Comparison of ENCODE assay signal across 10 cellular contexts in the genomic region with DNA sequence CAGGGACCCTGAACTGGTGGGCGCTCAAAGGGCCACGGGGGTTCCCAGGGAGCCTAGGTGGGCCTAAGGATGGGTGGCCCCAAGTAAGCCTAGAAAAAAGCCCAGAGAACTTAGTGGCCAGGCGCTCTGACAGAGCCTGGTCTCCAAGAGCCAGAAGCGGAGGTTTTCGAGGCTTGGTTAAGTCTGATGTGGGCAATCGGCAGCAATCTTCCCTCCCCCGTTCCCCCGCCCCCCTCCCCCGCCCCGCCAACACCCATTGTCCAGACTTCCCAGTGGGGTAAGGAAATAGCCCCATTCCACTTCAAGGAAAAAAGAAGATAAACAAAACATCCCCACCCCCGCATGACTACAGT. TPM values are rescaled to one million over a fixed set of nuclear protein-coding genes. Genes with fewer than 3 reads are reported as not detected.
DNase-seq lines count a peak whose midpoint lies in the region; ATAC-seq, FAIRE-seq and TF ChIP-seq lines count a peak whose summit lies in the region.
"Had no signal": no experiment of that assay in that cellular context is flagged by ENCODE, and none has a peak within 500 bp of the region (broad histone marks: within the 10 kb centered on the region; RNA-seq: fewer than 3 reads in every experiment).

No MANE protein-coding gene starts in this region.

- in situ Hi-C loops in IMR-90 (cut with MboI; ENCODE audit: low sequenced_read_pairs): no loop called here

- H3K4me3 Mint-ChIP-seq in CD8-positive, alpha-beta memory T cell: peak overlapping the region; percentile 95 to 100 (median 99)

- DNase-seq in CD8-positive, alpha-beta memory T cell: no peak
- DNase-seq in IMR-90 (no peak), H1 (ENCODE audit: low read depth in 1 of 2, low spot score in 2 of 2) (no peak), neuronal stem cell (ENCODE audit: low spot score) (no peak), NCI-H446 (lab: John Stamatoyannopoulos, UW) (no peak), HPDE6-E6E7 (ENCODE audit: extremely low spot score) (no peak), DMS114 treated with DMSO at 0.1 percent for 48 hours (lab: John Stamatoyannopoulos, UW; ENCODE audit: unreplicated experiment) (no peak)
- DNase-seq: DMS 273 treated with DMSO at 0.1 percent for 48 hours, dorsolateral prefrontal cortex had no signal

- H2BK120ac ChIP-seq in IMR-90 (ENCODE audit: low read depth, low read length) (no peak overlapping the region), H1 (replicated peaks; ENCODE audit: low read depth, low read length) (no peak overlapping the region), neuronal stem cell (ENCODE audit: low read depth, low read length) (no peak overlapping the region)

- no peak overlapping the region; the same call in 1 of the 2 replicates for H3K23ac ChIP-seq in IMR-90 (ENCODE audit: low read depth, low read length)
- H3K23ac ChIP-seq in H1 (ENCODE audit: insufficient read length): no peak overlapping the region
- H3K23ac ChIP-seq in neuronal stem cell (ENCODE audit: low read depth, low read length, poor library complexity): peak overlapping the region; percentile 20

- no peaks in the 10 kb centered on the region for H3K9me1 ChIP-seq in IMR-90 (ENCODE audit: insufficient read depth, low read length)

- no peaks in the 10 kb centered on the region for H3K79me2 ChIP-seq in H1 (ENCODE audit: control insufficient read depth in 1 of 2, insufficient read depth in 2 of 2, low read length in 2 of 2)

- H3K9ac ChIP-seq in IMR-90 (ENCODE audit: low read depth, low read length) (no peak overlapping the region), H1 (replicated peaks in 1 of 4; ENCODE audit: extremely low read depth in 1 of 4, low read depth in 3 of 4, low read length in 3 of 4) (no peak overlapping the region), neuronal stem cell (ENCODE audit: low read depth, low read length, poor library complexity) (no peak overlapping the region)

- H3K4me2 ChIP-seq in IMR-90 (ENCODE audit: low read depth, low read length) (no peak overlapping the region; the same call in 1 of the 2 replicates), H1 (ENCODE audit: insufficient read depth in 1 of 2, low read depth in 2 of 2, low read length in 2 of 2) (peak overlapping the region; percentile 77 to 81), neuronal stem cell (ENCODE audit: insufficient read depth, low read length, poor library complexity, severe bottlenecking) (peak overlapping the region; percentile 46)

- peaks cover 6% of the 10 kb centered on the region for H3K36me3 ChIP-seq in CD8-positive, alpha-beta memory T cell (ENCODE audit: insufficient read depth, low read length)
- H3K36me3 ChIP-seq in IMR-90 (ENCODE audit: control insufficient read depth, insufficient read depth, low read length) (no peaks in the 10 kb centered on the region), H1 (ENCODE audit: control insufficient read depth in 2 of 4, insufficient read depth in 4 of 4, low read length in 3 of 4) (no peaks in the 10 kb centered on the region), neuronal stem cell (replicated peaks in 1 of 2; ENCODE audit: control insufficient read depth in 2 of 2, insufficient read depth in 2 of 2, low read length in 2 of 2) (no peaks in the 10 kb centered on the region)

- no peaks in the 10 kb centered on the region for H3K9me3 Mint-ChIP-seq in CD8-positive, alpha-beta memory T cell
- H3K9me3 Mint-ChIP-seq: activated naive CD4-positive, alpha-beta T cell treated with anti-CD3 and anti-CD28 coated beads, Interleukin-2, amount 50 U/mL, for 72 hours had no signal

- FAIRE-seq in H1 (lab: Jason Lieb, UNC): no peak

- no peak overlapping the region for H4K8ac ChIP-seq in IMR-90 (ENCODE audit: low read depth in 2 of 2, low read length in 2 of 2)
- no peak overlapping the region for H4K8ac ChIP-seq in H1 (ENCODE audit: extremely low read depth, insufficient read depth, low read length)
- H4K8ac ChIP-seq in neuronal stem cell (ENCODE audit: low read depth, low read length): no peak overlapping the region

- TF ChIP-seq RAD21 in IMR-90 (IDR thresholded peaks at IDR 0.05; ENCODE audit: low read length) (no peak), H1 (IDR thresholded peaks at IDR 0.05 in 1 of 2, conservative IDR thresholded peaks at IDR 0.05 in 1 of 2; ENCODE audit: low read depth in 2 of 2, low read length in 2 of 2) (no peak)

- H2AK5ac ChIP-seq in IMR-90 (ENCODE audit: low read depth, low read length): no peak overlapping the region
- H2AK5ac ChIP-seq in H1 (ENCODE audit: low read depth, low read length): no peak overlapping the region
- no peak overlapping the region for H2AK5ac ChIP-seq in neuronal stem cell (ENCODE audit: low read depth, low read length)

- H3K14ac ChIP-seq in IMR-90 (replicated peaks; ENCODE audit: low read depth, low read length) (no peak overlapping the region), H1 (ENCODE audit: insufficient read length) (no peak overlapping the region), neuronal stem cell (ENCODE audit: low read length) (no peak overlapping the region)

- H2BK20ac ChIP-seq in IMR-90 (ENCODE audit: low read depth, low read length) (no peak overlapping the region), H1 (ENCODE audit: low read length) (no peak overlapping the region)

- H4K91ac ChIP-seq in IMR-90 (ENCODE audit: insufficient read depth, low read depth, low read length): no peak overlapping the region
- no peak overlapping the region for H4K91ac ChIP-seq in H1 (replicated peaks; ENCODE audit: insufficient read length, low read length)
- H4K91ac ChIP-seq in neuronal stem cell (ENCODE audit: low read depth, low read length, poor library complexity): no peak overlapping the region

- peak overlapping the region; percentile 84 for H3K4me3 ChIP-seq in CD8-positive, alpha-beta memory T cell (ENCODE audit: low read length)
- H3K4me3 ChIP-seq in IMR-90 (ENCODE audit: insufficient read depth, low read depth, low read length) (no peak overlapping the region), H1 (ENCODE audit: extremely low read depth in 1 of 4, insufficient read depth in 2 of 4, low read depth in 3 of 4, low read length in 4 of 4) (peak overlapping the region in 3 of 4 experiments; percentile 0 to 57 (median 21); a peak in 4 of 8 replicates), neuronal stem cell (ENCODE audit: low read length in 2 of 2) (no peak overlapping the region)

- peaks cover 5% of the 10 kb centered on the region; the same call in 1 of the 2 replicates for H3K23me2 ChIP-seq in H1 (ENCODE audit: low read depth, low read length)

- H2BK12ac ChIP-seq in H1 (ENCODE audit: low read depth, low read length) (no peak overlapping the region), neuronal stem cell (ENCODE audit: low read length) (no peak overlapping the region)

- TF ChIP-seq CTCF in IMR-90 (conservative IDR thresholded peaks at IDR 0.05; ENCODE audit: low read depth, low read length) (no peak), H1 (IDR thresholded peaks at IDR 0.05; ENCODE audit: control extremely low read depth in 1 of 3, insufficient read depth in 1 of 3, low read depth in 1 of 3, low read length in 3 of 3) (no peak)

- CTCF ChIA-PET in CD8-positive, alpha-beta memory T cell (lab: Charles Lee): interaction anchor here (0.8 to 3.4 kb wide), 9 partner anchors 8 to 633 kb away, joined by 3 to 20 read pairs (median 4); partner anchors contain the start of genes AZI2 and ZCWPW2
- CTCF ChIA-PET in IMR-90 (lab: Yijun Ruan, JAX) (no interaction called here), H1 (lab: Charles Lee; ENCODE audit: partially characterized antibody) (interaction anchor here (0.7 to 2.2 kb wide), 5 partner anchors 8 to 613 kb away, joined by 3 to 14 read pairs (median 3); no protein-coding TSS in a partner anchor)

- H3K27ac ChIP-seq in CD8-positive, alpha-beta memory T cell (ENCODE audit: low read depth, low read length): peak overlapping the region; percentile 72
- H3K27ac ChIP-seq in IMR-90 (ENCODE audit: insufficient read depth, low read length): no peak overlapping the region
- no peak overlapping the region for H3K27ac ChIP-seq in H1 (ENCODE audit: low read depth, low read length)
- H3K27ac ChIP-seq in neuronal stem cell (replicated peaks; ENCODE audit: low read length): no peak overlapping the region
- H3K27ac ChIP-seq: dorsolateral prefrontal cortex had no signal

- H3K36me3 Mint-ChIP-seq in CD8-positive, alpha-beta memory T cell: peaks cover 18 to 77% (median 20%) of the 10 kb centered on the region in 3 donors

- no peaks in the 10 kb centered on the region for H3K9me3 ChIP-seq in CD8-positive, alpha-beta memory T cell (ENCODE audit: low read length)
- no peaks in the 10 kb centered on the region for H3K9me3 ChIP-seq in IMR-90 (ENCODE audit: control insufficient read depth, insufficient read depth, low read length)
- no peaks in the 10 kb centered on the region for H3K9me3 ChIP-seq in H1 (ENCODE audit: insufficient read depth in 2 of 2, low read depth in 1 of 2, low read length in 1 of 2)
- peaks cover 0 to 3% of the 10 kb centered on the region in 2 donors for H3K9me3 ChIP-seq in neuronal stem cell (replicated peaks in 1 of 2; ENCODE audit: control insufficient read depth in 2 of 2, insufficient read depth in 1 of 2, low read depth in 1 of 2, low read length in 2 of 2)

- H3K27ac Mint-ChIP-seq in CD8-positive, alpha-beta memory T cell: peak overlapping the region; percentile 69 to 99 (median 96)
- H3K27ac Mint-ChIP-seq: activated naive CD4-positive, alpha-beta T cell treated with anti-CD3 and anti-CD28 coated beads, Interleukin-2, amount 50 U/mL, for 72 hours had no signal

- H4K20me1 ChIP-seq in IMR-90 (ENCODE audit: insufficient read depth, low read length) (no peaks in the 10 kb centered on the region), H1 (replicated peaks in 1 of 2; ENCODE audit: control insufficient read depth in 1 of 2, insufficient read depth in 2 of 2, low read length in 2 of 2) (peaks cover 7 to 15% of the 10 kb centered on the region in 2 experiments)

- dilution Hi-C loops in IMR-90 (cut with HindIII; ENCODE audit: low sequenced_read_pairs, unreplicated experiment): no loop called here

- POLR2A ChIA-PET in CD8-positive, alpha-beta memory T cell (lab: Charles Lee): interaction anchor here (1.1 to 1.3 kb wide), 2 partner anchors 503 to 577 kb away, joined by 4 to 18 read pairs; no protein-coding TSS in a partner anchor
- POLR2A ChIA-PET in IMR-90 (lab: Charles Lee; ENCODE audit: unreplicated experiment) (no interaction called here), H1 (lab: Charles Lee; ENCODE audit: partially characterized antibody) (interaction anchor here (1.1 kb wide), 1 partner anchor 12 kb away, joined by 3 read pairs; no protein-coding TSS in a partner anchor)

- no peaks in the 10 kb centered on the region for H3K27me3 ChIP-seq in CD8-positive, alpha-beta memory T cell (ENCODE audit: insufficient read depth, low read length, poor library complexity, severe bottlenecking)
- peaks cover 73% of the 10 kb centered on the region for H3K27me3 ChIP-seq in IMR-90 (ENCODE audit: control insufficient read depth, insufficient read depth, low read length)
- H3K27me3 ChIP-seq in H1 (replicated peaks in 1 of 4; ENCODE audit: control insufficient read depth in 3 of 4, extremely low read depth in 1 of 4, insufficient read depth in 3 of 4, low read length in 3 of 4): peaks cover 74 to 92% (median 84%) of the 10 kb centered on the region in 4 experiments
- peaks cover 42 to 83% (median 78%) of the 10 kb centered on the region in 3 experiments for H3K27me3 ChIP-seq in neuronal stem cell (ENCODE audit: control insufficient read depth in 3 of 3, insufficient read depth in 3 of 3, low read depth in 1 of 3, low read length in 3 of 3)

- H2BK5ac ChIP-seq in IMR-90 (ENCODE audit: low read depth, low read length, poor library complexity, severe bottlenecking): no peak overlapping the region
- no peak overlapping the region for H2BK5ac ChIP-seq in H1 (ENCODE audit: low read depth, low read length)
- H2BK5ac ChIP-seq in neuronal stem cell (ENCODE audit: low read length): no peak overlapping the region

- no TSS peak for BruUV-seq in IMR-90 (replicated peaks; lab: Mats Ljungman, UMichigan)

- TF ChIP-seq POLR2A in IMR-90 (IDR thresholded peaks at IDR 0.05; ENCODE audit: low read depth, low read length) (no peak), H1 (IDR thresholded peaks at IDR 0.05; ENCODE audit: control extremely low read depth in 1 of 2, low read depth in 2 of 2, low read length in 2 of 2) (no peak)

- H4K5ac ChIP-seq in IMR-90 (ENCODE audit: low read depth, low read length) (no peak overlapping the region), H1 (ENCODE audit: insufficient read length, low read depth, low read length) (no peak overlapping the region)

- no peak for ATAC-seq in IMR-90 (ENCODE audit: low read depth)
- ATAC-seq: activated naive CD4-positive, alpha-beta T cell treated with anti-CD3 and anti-CD28 coated beads, Interleukin-2, amount 50 U/mL, for 72 hours had no signal

- H2AK9ac ChIP-seq in IMR-90 (replicated peaks; ENCODE audit: low read depth, low read length, poor library complexity): no peak overlapping the region

- H2AFZ ChIP-seq in IMR-90 (replicated peaks; ENCODE audit: low read length, poor library complexity): peak overlapping the region; percentile 71
- no peak overlapping the region for H2AFZ ChIP-seq in H1 (ENCODE audit: low read length)
- H2AFZ ChIP-seq in neuronal stem cell (ENCODE audit: low read length): peak overlapping the region; percentile 61

- intact Hi-C loops in IMR-90 (cut with micrococcal nuclease): no loop called here

- H2BK15ac ChIP-seq in IMR-90 (ENCODE audit: low read depth, low read length) (no peak overlapping the region), H1 (ENCODE audit: low read length) (no peak overlapping the region), neuronal stem cell (ENCODE audit: low read length) (no peak overlapping the region)

- H3K56ac ChIP-seq in IMR-90 (ENCODE audit: extremely low read depth, insufficient read depth, low read length) (no peak overlapping the region), H1 (replicated peaks; ENCODE audit: insufficient read length, low read depth, low read length) (no peak overlapping the region)

- peaks cover 17% of the 10 kb centered on the region for H3K4me1 ChIP-seq in CD8-positive, alpha-beta memory T cell (ENCODE audit: insufficient read depth, low read length)
- H3K4me1 ChIP-seq in IMR-90 (ENCODE audit: control insufficient read depth, insufficient read depth, low read length) (peaks cover 6% of the 10 kb centered on the region; the same call in 1 of the 2 replicates), H1 (replicated peaks in 1 of 4; ENCODE audit: control insufficient read depth in 3 of 4, insufficient read depth in 4 of 4, low read length in 3 of 4) (peaks cover 9 to 29% (median 24%) of the 10 kb centered on the region in 4 experiments), neuronal stem cell (ENCODE audit: control insufficient read depth in 2 of 2, insufficient read depth in 1 of 2, low read depth in 1 of 2, low read length in 2 of 2) (peaks cover 12% of the 10 kb centered on the region in 2 donors)

- H3K4me1 Mint-ChIP-seq in CD8-positive, alpha-beta memory T cell: peaks cover 48 to 73% (median 53%) of the 10 kb centered on the region in 3 donors

- H3K79me1 ChIP-seq in IMR-90 (ENCODE audit: low read depth in 1 of 2, low read length in 2 of 2): no peaks in the 10 kb centered on the region
- H3K79me1 ChIP-seq in H1 (ENCODE audit: low read depth, low read length): no peaks in the 10 kb centered on the region
- no peaks in the 10 kb centered on the region for H3K79me1 ChIP-seq in neuronal stem cell (ENCODE audit: low read depth, low read length)

- peaks cover 3 to 5% of the 10 kb centered on the region in 2 donors for H3K27me3 Mint-ChIP-seq in CD8-positive, alpha-beta memory T cell

- WGBS in IMR-90 (ENCODE audit: extremely low coverage in 2 of 2, insufficient read length in 1 of 2), 2 experiments: 0% methylated on average over 1 of the region's 11 CpGs; no CpG with 5 or more reads in 1 of the 2 experiments
- 0% methylated on average over 4 of the region's 11 CpGs; no CpG with 5 or more reads in 1 of the 2 experiments for WGBS in H1 (ENCODE audit: extremely low coverage in 1 of 2, insufficient coverage in 1 of 2, insufficient read length in 1 of 2, insufficient replicate concordance in 2 of 2, low coverage in 1 of 2, low lambda C conversion rate in 2 of 2, missing lambda C conversion rate in 1 of 2), 2 experiments
- WGBS in neuronal stem cell (ENCODE audit: extremely low coverage in 2 of 2, insufficient read length in 2 of 2, insufficient replicate concordance in 1 of 2), 2 donors: no CpG with 5 or more reads among the region's 11 CpGs

- H3K4ac ChIP-seq in IMR-90 (ENCODE audit: low read depth, low read length) (no peak overlapping the region), H1 (replicated peaks; ENCODE audit: insufficient read length, low read depth, low read length) (no peak overlapping the region), neuronal stem cell (ENCODE audit: low read length) (no peak overlapping the region)

- H3K18ac ChIP-seq in IMR-90 (ENCODE audit: low read depth, low read length): no peak overlapping the region
- no peak overlapping the region for H3K18ac ChIP-seq in H1 (ENCODE audit: extremely low read depth, low read length)
- H3K18ac ChIP-seq in neuronal stem cell (ENCODE audit: low read length): peak overlapping the region; percentile 44

- TF ChIP-seq EP300 in H1 (IDR thresholded peaks at IDR 0.05; ENCODE audit: borderline replicate concordance in 1 of 2, low read depth in 2 of 2, low read length in 2 of 2): no peak

RNA-seq across cellular contexts. Expression of gene EOMES, which starts 6.7 kb away (rescaled TPM):
- 10 to 100 TPM; 37.1 to 37.2 TPM for total RNA-seq in CD8-positive, alpha-beta memory T cell
- polyA plus RNA-seq in CD8-positive, alpha-beta memory T cell: 188 TPM
- not detected in 2 replicates for total RNA-seq in IMR-90 (2012; rRNA removed)
- not detected in 2 replicates for polyA plus RNA-seq in IMR-90 (2012; rRNA removed)
- polyA plus RNA-seq in IMR-90 (2012; cell fraction: cytosol; rRNA removed): not detected in 2 replicates
- not detected in 2 replicates for polyA plus RNA-seq in IMR-90 (2012; cell fraction: nucleus; rRNA removed; ENCODE audit: low replicate concordance)
- total RNA-seq in H1 (2021; fragmentation: NEBNext Ultra II Directional; extraction: Animal tissue kit (Norgen Biotek cat#: 25700)): 0.47 and 0.50 TPM in 2 replicates
- polyA plus RNA-seq in H1 (2011; rRNA removed): 0.09 TPM in 2 replicates
- 0.13 TPM for polyA plus RNA-seq in H1 (2011; cell fraction: cytosol; rRNA removed)
- polyA plus RNA-seq in H1 (2011; cell fraction: nucleus; rRNA removed): 0.11 TPM
- 0.18 to 0.91 TPM (median 0.46 TPM) in 4 replicates for polyA plus RNA-seq in H1 (2012, experiment 1 of 2)
- polyA plus RNA-seq in H1 (2012, experiment 2 of 2): 0.73 TPM
- polyA plus RNA-seq in H1 (2013, experiment 1 of 2): 0.26 TPM
- polyA plus RNA-seq in H1 (2013, experiment 2 of 2): 0.18 TPM
- polyA minus RNA-seq in H1 (2011; rRNA and poly(A)+ RNA removed): 0.25 and 0.37 TPM in 2 replicates
- not detected for polyA minus RNA-seq in H1 (2011; cell fraction: cytosol; rRNA and poly(A)+ RNA removed)
- polyA minus RNA-seq in H1 (2011; cell fraction: nucleus; rRNA and poly(A)+ RNA removed): 0.40 TPM
- polyA plus RNA-seq in neuronal stem cell (2013, experiment 1 of 2): 0.06 TPM
- polyA plus RNA-seq in neuronal stem cell (2013, experiment 2 of 2): 0.07 TPM

Comparison
In these comparisons a context has a peak if more than half of its experiments do, and no peak if none do; other contexts are left out.
1. H3K4me3 ChIP-seq: peak in CD8-positive, alpha-beta memory T cell (single experiment) and H1 (3 of 4); none in IMR-90 (single experiment) and neuronal stem cell (0 of 2).
2. RNA of gene EOMES, which starts 6.7 kb away (total RNA-seq): 37.1 to 37.2 TPM in CD8-positive, alpha-beta memory T cell; 0.47 to 0.50 TPM in H1 and not detected in IMR-90; every median in the first group is over 10 times any median in the second.